In the genomic region with DNA sequence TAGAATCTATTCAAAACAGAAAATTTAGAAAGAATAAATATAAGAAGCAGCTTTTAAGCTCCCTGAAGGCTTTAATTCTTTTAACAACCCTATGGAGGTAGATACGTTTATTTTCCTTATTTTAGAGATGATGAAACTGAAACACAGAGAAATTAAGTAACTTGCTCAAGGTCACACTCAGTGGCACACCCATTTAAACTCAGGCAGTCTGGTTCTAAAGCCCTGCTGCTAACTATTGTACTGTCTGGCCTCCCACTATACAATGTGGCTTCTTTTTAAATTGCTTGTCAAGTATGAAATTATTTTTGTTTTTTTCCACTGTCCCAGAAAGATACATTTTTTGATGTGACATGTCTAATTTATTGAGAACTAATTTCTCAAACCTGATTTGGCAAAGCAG, we compare ENCODE assay signal across 2 cellular contexts.
TF ChIP-seq lines count a peak whose summit lies in the region.

No MANE protein-coding gene starts in this region.

TF ChIP-seq in IMR-90, 13 proteins besides CTCF, POLR2A, EP300 and RAD21:
- TF ChIP-seq MAFK (IDR thresholded peaks at IDR 0.05; ENCODE audit: low read depth, low read length) (no peak), RCOR1 (IDR thresholded peaks at IDR 0.05; ENCODE audit: insufficient replicate concordance, low read length) (no peak), FOS (IDR thresholded peaks at IDR 0.05; ENCODE audit: low read depth, low read length) (no peak), MAZ (IDR thresholded peaks at IDR 0.05; ENCODE audit: borderline replicate concordance, low read depth, low read length) (no peak), RFX5 (IDR thresholded peaks at IDR 0.05; ENCODE audit: low read depth, low read length) (no peak), BHLHE40 (IDR thresholded peaks at IDR 0.05; ENCODE audit: low read depth, low read length) (no peak), CHD1 (IDR thresholded peaks at IDR 0.05; ENCODE audit: low read depth, low read length) (no peak), NFE2L2 (IDR thresholded peaks at IDR 0.05; ENCODE audit: low read depth, low read length) (no peak), ELK1 (IDR thresholded peaks at IDR 0.05; ENCODE audit: borderline replicate concordance, low read depth, low read length) (no peak), SMC3 (IDR thresholded peaks at IDR 0.05; ENCODE audit: low read depth, low read length) (no peak), CEBPB (IDR thresholded peaks at IDR 0.05; ENCODE audit: low read depth, low read length) (no peak), MXI1 (IDR thresholded peaks at IDR 0.05; ENCODE audit: borderline replicate concordance, low read depth, low read length) (no peak)
- TF ChIP-seq, protein P1, sequence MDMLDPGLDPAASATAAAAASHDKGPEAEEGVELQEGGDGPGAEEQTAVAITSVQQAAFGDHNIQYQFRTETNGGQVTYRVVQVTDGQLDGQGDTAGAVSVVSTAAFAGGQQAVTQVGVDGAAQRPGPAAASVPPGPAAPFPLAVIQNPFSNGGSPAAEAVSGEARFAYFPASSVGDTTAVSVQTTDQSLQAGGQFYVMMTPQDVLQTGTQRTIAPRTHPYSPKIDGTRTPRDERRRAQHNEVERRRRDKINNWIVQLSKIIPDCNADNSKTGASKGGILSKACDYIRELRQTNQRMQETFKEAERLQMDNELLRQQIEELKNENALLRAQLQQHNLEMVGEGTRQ (IDR thresholded peaks at IDR 0.05; ENCODE audit: low read depth, low read length): no peak

TF ChIP-seq in GM12878, 131 proteins besides CTCF, POLR2A, EP300 and RAD21:
- no peak for TF ChIP-seq ELK1 (IDR thresholded peaks at IDR 0.05; ENCODE audit: low read depth, low read length)
